ENCODE assay signal across 1 cellular context in the genomic region with DNA sequence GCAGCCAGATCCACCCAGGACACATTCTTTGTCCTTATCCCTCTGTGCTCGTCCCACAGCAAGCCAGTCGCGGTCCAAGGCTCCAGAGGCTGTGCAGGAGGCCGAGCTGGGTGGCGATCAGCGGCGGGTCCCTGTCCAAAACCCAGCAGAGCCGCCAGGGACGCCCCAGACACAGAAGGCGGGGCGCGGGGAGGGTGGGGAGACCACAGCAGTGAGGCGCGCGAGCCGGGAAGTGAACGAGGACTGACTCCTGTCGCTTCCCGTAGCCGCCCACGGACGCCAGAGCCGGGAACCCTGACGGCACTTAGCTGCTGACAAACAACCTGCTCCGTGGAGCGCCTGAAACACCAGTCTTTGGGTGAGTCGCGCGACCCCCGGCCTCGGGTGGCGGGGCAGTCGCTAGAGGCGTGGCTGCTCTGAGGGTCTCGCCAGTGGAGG.
TF ChIP-seq lines count a peak whose summit lies in the region.

A gene (plus strand): TSS at position 279 of the 438 bp plus-strand sequence. CDS start 2,089 bp downstream, outside the sequence.

TF ChIP-seq in K562, 482 proteins besides CTCF, POLR2A, EP300 and RAD21 (continued from another document and continues in another):
- no peak for TF ChIP-seq SMC3 (conservative IDR thresholded peaks at IDR 0.05; ENCODE audit: insufficient read depth, low read depth, low read length)
- no peak; the same call in 1 of the 2 replicates for TF ChIP-seq RNF2 (IDR thresholded peaks at IDR 0.05)
- TF ChIP-seq, protein P1, sequence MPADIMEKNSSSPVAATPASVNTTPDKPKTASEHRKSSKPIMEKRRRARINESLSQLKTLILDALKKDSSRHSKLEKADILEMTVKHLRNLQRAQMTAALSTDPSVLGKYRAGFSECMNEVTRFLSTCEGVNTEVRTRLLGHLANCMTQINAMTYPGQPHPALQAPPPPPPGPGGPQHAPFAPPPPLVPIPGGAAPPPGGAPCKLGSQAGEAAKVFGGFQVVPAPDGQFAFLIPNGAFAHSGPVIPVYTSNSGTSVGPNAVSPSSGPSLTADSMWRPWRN (IDR thresholded peaks at IDR 0.05; ENCODE audit: low read depth) = no peak
- TF ChIP-seq PRPF4 (IDR thresholded peaks at IDR 0.05; ENCODE audit: insufficient read depth, low read depth, low read length, poor library complexity, severe bottlenecking) = peak; percentile 57
- no peak for TF ChIP-seq TGIF2 (CRISPR knock-in tag; IDR thresholded peaks at IDR 0.05)
- TF ChIP-seq SAP30 (IDR thresholded peaks at IDR 0.05; ENCODE audit: borderline replicate concordance, insufficient read depth, low read depth, low read length, poor library complexity, severe bottlenecking) = peak; percentile 33
- no peak for TF ChIP-seq EHMT2 (IDR thresholded peaks at IDR 0.05)
- TF ChIP-seq ZNF274 (IDR thresholded peaks at IDR 0.05; ENCODE audit: borderline replicate concordance, low read depth, low read length) = no peak
- no peak for TF ChIP-seq HNRNPK (IDR thresholded peaks at IDR 0.05; ENCODE audit: low read depth, low read length, poor library complexity, severe bottlenecking)
- TF ChIP-seq, protein P2, sequence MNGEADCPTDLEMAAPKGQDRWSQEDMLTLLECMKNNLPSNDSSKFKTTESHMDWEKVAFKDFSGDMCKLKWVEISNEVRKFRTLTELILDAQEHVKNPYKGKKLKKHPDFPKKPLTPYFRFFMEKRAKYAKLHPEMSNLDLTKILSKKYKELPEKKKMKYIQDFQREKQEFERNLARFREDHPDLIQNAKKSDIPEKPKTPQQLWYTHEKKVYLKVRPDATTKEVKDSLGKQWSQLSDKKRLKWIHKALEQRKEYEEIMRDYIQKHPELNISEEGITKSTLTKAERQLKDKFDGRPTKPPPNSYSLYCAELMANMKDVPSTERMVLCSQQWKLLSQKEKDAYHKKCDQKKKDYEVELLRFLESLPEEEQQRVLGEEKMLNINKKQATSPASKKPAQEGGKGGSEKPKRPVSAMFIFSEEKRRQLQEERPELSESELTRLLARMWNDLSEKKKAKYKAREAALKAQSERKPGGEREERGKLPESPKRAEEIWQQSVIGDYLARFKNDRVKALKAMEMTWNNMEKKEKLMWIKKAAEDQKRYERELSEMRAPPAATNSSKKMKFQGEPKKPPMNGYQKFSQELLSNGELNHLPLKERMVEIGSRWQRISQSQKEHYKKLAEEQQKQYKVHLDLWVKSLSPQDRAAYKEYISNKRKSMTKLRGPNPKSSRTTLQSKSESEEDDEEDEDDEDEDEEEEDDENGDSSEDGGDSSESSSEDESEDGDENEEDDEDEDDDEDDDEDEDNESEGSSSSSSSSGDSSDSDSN (IDR thresholded peaks at IDR 0.05; ENCODE audit: borderline replicate concordance in 1 of 2, low read depth in 2 of 2, low read length in 2 of 2) = peak in 1 of 2 experiments; percentile 80; a peak in 1 of 4 replicates
- TF ChIP-seq CC2D1A (IDR thresholded peaks at IDR 0.05) = no peak
- peak; percentile 43; the same call in 1 of the 2 replicates for TF ChIP-seq ZNF263 (CRISPR knock-in tag; IDR thresholded peaks at IDR 0.05; ENCODE audit: borderline replicate concordance)
- TF ChIP-seq MTA2 (IDR thresholded peaks at IDR 0.05; ENCODE audit: low read depth) = no peak
- no peak for TF ChIP-seq KAT2B (IDR thresholded peaks at IDR 0.05; ENCODE audit: low read depth, low read length)
- no peak for TF ChIP-seq NELFE (IDR thresholded peaks at IDR 0.05; ENCODE audit: insufficient read depth, insufficient read length)
- TF ChIP-seq, protein P3, sequence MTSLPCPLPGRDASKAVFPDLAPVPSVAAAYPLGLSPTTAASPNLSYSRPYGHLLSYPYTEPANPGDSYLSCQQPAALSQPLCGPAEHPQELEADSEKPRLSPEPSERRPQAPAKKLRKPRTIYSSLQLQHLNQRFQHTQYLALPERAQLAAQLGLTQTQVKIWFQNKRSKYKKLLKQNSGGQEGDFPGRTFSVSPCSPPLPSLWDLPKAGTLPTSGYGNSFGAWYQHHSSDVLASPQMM (CRISPR knock-in tag; IDR thresholded peaks at IDR 0.05) = no peak
- no peak for TF ChIP-seq NFE2L1 (tag; IDR thresholded peaks at IDR 0.05; ENCODE audit: borderline replicate concordance, low read depth)
- TF ChIP-seq, protein P4, sequence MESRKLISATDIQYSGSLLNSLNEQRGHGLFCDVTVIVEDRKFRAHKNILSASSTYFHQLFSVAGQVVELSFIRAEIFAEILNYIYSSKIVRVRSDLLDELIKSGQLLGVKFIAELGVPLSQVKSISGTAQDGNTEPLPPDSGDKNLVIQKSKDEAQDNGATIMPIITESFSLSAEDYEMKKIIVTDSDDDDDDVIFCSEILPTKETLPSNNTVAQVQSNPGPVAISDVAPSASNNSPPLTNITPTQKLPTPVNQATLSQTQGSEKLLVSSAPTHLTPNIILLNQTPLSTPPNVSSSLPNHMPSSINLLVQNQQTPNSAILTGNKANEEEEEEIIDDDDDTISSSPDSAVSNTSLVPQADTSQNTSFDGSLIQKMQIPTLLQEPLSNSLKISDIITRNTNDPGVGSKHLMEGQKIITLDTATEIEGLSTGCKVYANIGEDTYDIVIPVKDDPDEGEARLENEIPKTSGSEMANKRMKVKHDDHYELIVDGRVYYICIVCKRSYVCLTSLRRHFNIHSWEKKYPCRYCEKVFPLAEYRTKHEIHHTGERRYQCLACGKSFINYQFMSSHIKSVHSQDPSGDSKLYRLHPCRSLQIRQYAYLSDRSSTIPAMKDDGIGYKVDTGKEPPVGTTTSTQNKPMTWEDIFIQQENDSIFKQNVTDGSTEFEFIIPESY (CRISPR knock-in tag; IDR thresholded peaks at IDR 0.05) = no peak
- TF ChIP-seq, protein P5, sequence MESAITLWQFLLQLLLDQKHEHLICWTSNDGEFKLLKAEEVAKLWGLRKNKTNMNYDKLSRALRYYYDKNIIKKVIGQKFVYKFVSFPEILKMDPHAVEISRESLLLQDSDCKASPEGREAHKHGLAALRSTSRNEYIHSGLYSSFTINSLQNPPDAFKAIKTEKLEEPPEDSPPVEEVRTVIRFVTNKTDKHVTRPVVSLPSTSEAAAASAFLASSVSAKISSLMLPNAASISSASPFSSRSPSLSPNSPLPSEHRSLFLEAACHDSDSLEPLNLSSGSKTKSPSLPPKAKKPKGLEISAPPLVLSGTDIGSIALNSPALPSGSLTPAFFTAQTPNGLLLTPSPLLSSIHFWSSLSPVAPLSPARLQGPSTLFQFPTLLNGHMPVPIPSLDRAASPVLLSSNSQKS (CRISPR knock-in tag; IDR thresholded peaks at IDR 0.05) = no peak
- no peak for TF ChIP-seq SIRT6 (IDR thresholded peaks at IDR 0.05; ENCODE audit: low read depth, low read length)
- TF ChIP-seq MTA3 (IDR thresholded peaks at IDR 0.05; ENCODE audit: borderline replicate concordance) = peak; percentile 98
- TF ChIP-seq CHD4 (IDR thresholded peaks at IDR 0.05; ENCODE audit: insufficient read depth, insufficient replicate concordance, low read depth, low read length, poor library complexity, severe bottlenecking) = no peak
- no peak for TF ChIP-seq ZNF445 (CRISPR knock-in tag; IDR thresholded peaks at IDR 0.05; ENCODE audit: low read depth)
- TF ChIP-seq FIP1L1 (IDR thresholded peaks at IDR 0.05; ENCODE audit: low read depth, low read length, poor library complexity, severe bottlenecking) = peak; percentile 59
- peak; percentile 94 for TF ChIP-seq POLR2G (IDR thresholded peaks at IDR 0.05; ENCODE audit: low read depth, low read length)
- TF ChIP-seq SLC30A9 (CRISPR knock-in tag; IDR thresholded peaks at IDR 0.05) = no peak
- no peak for TF ChIP-seq SMAD3 (CRISPR knock-in tag; conservative IDR thresholded peaks at IDR 0.05)
- TF ChIP-seq HDAC2 (IDR thresholded peaks at IDR 0.05) = no peak
- peak; percentile 74 for TF ChIP-seq PCBP1 (IDR thresholded peaks at IDR 0.05; ENCODE audit: low read depth, low read length, poor library complexity, severe bottlenecking)
- TF ChIP-seq RBM34 (IDR thresholded peaks at IDR 0.05; ENCODE audit: borderline replicate concordance, insufficient read depth, low read length) = no peak
- TF ChIP-seq HNRNPUL1 (IDR thresholded peaks at IDR 0.05; ENCODE audit: low read length) = no peak
- 0 out of 2 replicates have a peak, but pooled peaks have one; percentile 67 for TF ChIP-seq GABPB1 (CRISPR knock-in tag; IDR thresholded peaks at IDR 0.05)
- TF ChIP-seq RFX7 (CRISPR knock-in tag; IDR thresholded peaks at IDR 0.05) = no peak
- TF ChIP-seq MTF1 (CRISPR knock-in tag; IDR thresholded peaks at IDR 0.05; ENCODE audit: borderline replicate concordance) = no peak
- TF ChIP-seq, protein P6, sequence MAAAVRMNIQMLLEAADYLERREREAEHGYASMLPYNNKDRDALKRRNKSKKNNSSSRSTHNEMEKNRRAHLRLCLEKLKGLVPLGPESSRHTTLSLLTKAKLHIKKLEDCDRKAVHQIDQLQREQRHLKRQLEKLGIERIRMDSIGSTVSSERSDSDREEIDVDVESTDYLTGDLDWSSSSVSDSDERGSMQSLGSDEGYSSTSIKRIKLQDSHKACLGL (CRISPR knock-in tag; IDR thresholded peaks at IDR 0.05; ENCODE audit: borderline replicate concordance, poor library complexity, severe bottlenecking) = no peak
- TF ChIP-seq, protein P7, sequence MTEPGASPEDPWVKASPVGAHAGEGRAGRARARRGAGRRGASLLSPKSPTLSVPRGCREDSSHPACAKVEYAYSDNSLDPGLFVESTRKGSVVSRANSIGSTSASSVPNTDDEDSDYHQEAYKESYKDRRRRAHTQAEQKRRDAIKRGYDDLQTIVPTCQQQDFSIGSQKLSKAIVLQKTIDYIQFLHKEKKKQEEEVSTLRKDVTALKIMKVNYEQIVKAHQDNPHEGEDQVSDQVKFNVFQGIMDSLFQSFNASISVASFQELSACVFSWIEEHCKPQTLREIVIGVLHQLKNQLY (CRISPR knock-in tag; conservative IDR thresholded peaks at IDR 0.05) = no peak
- TF ChIP-seq MAFF (IDR thresholded peaks at IDR 0.05; ENCODE audit: low read length) = no peak
- TF ChIP-seq, protein P8, sequence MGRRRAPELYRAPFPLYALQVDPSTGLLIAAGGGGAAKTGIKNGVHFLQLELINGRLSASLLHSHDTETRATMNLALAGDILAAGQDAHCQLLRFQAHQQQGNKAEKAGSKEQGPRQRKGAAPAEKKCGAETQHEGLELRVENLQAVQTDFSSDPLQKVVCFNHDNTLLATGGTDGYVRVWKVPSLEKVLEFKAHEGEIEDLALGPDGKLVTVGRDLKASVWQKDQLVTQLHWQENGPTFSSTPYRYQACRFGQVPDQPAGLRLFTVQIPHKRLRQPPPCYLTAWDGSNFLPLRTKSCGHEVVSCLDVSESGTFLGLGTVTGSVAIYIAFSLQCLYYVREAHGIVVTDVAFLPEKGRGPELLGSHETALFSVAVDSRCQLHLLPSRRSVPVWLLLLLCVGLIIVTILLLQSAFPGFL (CRISPR knock-in tag; IDR thresholded peaks at IDR 0.05) = no peak
- TF ChIP-seq, protein P9, sequence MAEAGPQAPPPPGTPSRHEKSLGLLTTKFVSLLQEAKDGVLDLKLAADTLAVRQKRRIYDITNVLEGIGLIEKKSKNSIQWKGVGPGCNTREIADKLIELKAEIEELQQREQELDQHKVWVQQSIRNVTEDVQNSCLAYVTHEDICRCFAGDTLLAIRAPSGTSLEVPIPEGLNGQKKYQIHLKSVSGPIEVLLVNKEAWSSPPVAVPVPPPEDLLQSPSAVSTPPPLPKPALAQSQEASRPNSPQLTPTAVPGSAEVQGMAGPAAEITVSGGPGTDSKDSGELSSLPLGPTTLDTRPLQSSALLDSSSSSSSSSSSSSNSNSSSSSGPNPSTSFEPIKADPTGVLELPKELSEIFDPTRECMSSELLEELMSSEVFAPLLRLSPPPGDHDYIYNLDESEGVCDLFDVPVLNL (CRISPR knock-in tag; IDR thresholded peaks at IDR 0.05; ENCODE audit: low read depth) = no peak; the same call in 1 of the 2 replicates
- no peak for TF ChIP-seq ZKSCAN8 (CRISPR knock-in tag; IDR thresholded peaks at IDR 0.05)
- TF ChIP-seq FOXK2 (conservative IDR thresholded peaks at IDR 0.05 in 1 of 2, IDR thresholded peaks at IDR 0.05 in 1 of 2; ENCODE audit: low read depth in 2 of 2) = no peak
- TF ChIP-seq, protein P10, sequence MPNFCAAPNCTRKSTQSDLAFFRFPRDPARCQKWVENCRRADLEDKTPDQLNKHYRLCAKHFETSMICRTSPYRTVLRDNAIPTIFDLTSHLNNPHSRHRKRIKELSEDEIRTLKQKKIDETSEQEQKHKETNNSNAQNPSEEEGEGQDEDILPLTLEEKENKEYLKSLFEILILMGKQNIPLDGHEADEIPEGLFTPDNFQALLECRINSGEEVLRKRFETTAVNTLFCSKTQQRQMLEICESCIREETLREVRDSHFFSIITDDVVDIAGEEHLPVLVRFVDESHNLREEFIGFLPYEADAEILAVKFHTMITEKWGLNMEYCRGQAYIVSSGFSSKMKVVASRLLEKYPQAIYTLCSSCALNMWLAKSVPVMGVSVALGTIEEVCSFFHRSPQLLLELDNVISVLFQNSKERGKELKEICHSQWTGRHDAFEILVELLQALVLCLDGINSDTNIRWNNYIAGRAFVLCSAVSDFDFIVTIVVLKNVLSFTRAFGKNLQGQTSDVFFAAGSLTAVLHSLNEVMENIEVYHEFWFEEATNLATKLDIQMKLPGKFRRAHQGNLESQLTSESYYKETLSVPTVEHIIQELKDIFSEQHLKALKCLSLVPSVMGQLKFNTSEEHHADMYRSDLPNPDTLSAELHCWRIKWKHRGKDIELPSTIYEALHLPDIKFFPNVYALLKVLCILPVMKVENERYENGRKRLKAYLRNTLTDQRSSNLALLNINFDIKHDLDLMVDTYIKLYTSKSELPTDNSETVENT (CRISPR knock-in tag; IDR thresholded peaks at IDR 0.05) = no peak
- TF ChIP-seq ZNF589 (CRISPR knock-in tag; IDR thresholded peaks at IDR 0.05; ENCODE audit: low read depth) = no peak
- no peak for TF ChIP-seq HEY1 (CRISPR knock-in tag; IDR thresholded peaks at IDR 0.05; ENCODE audit: borderline replicate concordance)
- no peak for TF ChIP-seq POLR3G (IDR thresholded peaks at IDR 0.05; ENCODE audit: extremely low read depth, insufficient read length, insufficient replicate concordance)
- TF ChIP-seq NR1H2 (CRISPR knock-in tag; IDR thresholded peaks at IDR 0.05) = no peak
- TF ChIP-seq HNRNPH1 (optimal IDR thresholded peaks at IDR 0.05; ENCODE audit: low read depth, low read length) = no peak
- TF ChIP-seq, protein P11, sequence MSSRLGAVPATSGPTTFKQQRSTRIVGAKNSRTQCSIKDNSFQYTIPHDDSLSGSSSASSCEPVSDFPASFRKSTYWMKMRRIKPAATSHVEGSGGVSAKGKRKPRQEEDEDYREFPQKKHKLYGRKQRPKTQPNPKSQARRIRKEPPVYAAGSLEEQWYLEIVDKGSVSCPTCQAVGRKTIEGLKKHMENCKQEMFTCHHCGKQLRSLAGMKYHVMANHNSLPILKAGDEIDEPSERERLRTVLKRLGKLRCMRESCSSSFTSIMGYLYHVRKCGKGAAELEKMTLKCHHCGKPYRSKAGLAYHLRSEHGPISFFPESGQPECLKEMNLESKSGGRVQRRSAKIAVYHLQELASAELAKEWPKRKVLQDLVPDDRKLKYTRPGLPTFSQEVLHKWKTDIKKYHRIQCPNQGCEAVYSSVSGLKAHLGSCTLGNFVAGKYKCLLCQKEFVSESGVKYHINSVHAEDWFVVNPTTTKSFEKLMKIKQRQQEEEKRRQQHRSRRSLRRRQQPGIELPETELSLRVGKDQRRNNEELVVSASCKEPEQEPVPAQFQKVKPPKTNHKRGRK (tag; IDR thresholded peaks at IDR 0.05) = no peak
- no peak for TF ChIP-seq NFXL1 (CRISPR knock-in tag; IDR thresholded peaks at IDR 0.05)
- no peak for TF ChIP-seq SREBF1 (IDR thresholded peaks at IDR 0.05; ENCODE audit: borderline replicate concordance, low read depth, low read length)
